Comparison of ENCODE assay signal across 7 cellular contexts in genomic region chr2:162123806-162124758, GRCh38. TPM values are rescaled to one million over a fixed set of nuclear protein-coding genes. Genes with fewer than 3 reads are reported as not detected.
DNase-seq lines count a peak whose midpoint lies in the region; ATAC-seq and TF ChIP-seq lines count a peak whose summit lies in the region.

No MANE protein-coding gene starts in this region.

- no peaks in the 10 kb centered on the region for H3K9me3 ChIP-seq in suprapubic skin

- 39% methylated on average over 9 of the region's 9 CpGs for WGBS in suprapubic skin

- no peaks in the 10 kb centered on the region for H3K36me3 ChIP-seq in suprapubic skin

- H3K27me3 ChIP-seq in suprapubic skin: no peaks in the 10 kb centered on the region

- no peak for TF ChIP-seq EP300 in suprapubic skin (IDR thresholded peaks at IDR 0.05)

- peak; percentile 33 to 53 for TF ChIP-seq CTCF in suprapubic skin (IDR thresholded peaks at IDR 0.05)

- no peak for TF ChIP-seq POLR2A in suprapubic skin (IDR thresholded peaks at IDR 0.05)

- ATAC-seq in HG02678 (IDR thresholded peaks at IDR 0.05; ENCODE audit: unreplicated experiment): peak; percentile 51

- H3K27ac ChIP-seq in suprapubic skin: no peak overlapping the region

- DNase-seq in GM03348 (ENCODE audit: low spot score) (peak; percentile 55), NCI-H2196 treated with DMSO at 0.1 percent for 48 hours (lab: John Stamatoyannopoulos, UW; ENCODE audit: unreplicated experiment) (peak; percentile 8), astrocyte of the hippocampus (ENCODE audit: low read depth, low spot score) (peak; percentile 73), iPS DF 4.7 (ENCODE audit: extremely low read depth, low spot score) (peak; percentile 53), suprapubic skin (ENCODE audit: low spot score in 2 of 2) (no peak), T1000 (lab: John Stamatoyannopoulos, UW) (no peak)

- peaks cover under 1% of the 10 kb centered on the region for H3K4me1 ChIP-seq in suprapubic skin

- H3K4me3 ChIP-seq in suprapubic skin: no peak overlapping the region

RNA-seq across cellular contexts. Expression of gene GCG, which starts 28.0 kb away (rescaled TPM):
- total RNA-seq in suprapubic skin: not detected

RNA-seq across cellular contexts. Expression of gene DPP4, which starts 50.1 kb away (rescaled TPM):
- 1 to 10 TPM; 1.6 to 5.3 (median 3.8) TPM for total RNA-seq in suprapubic skin

Comparison
In these comparisons a context has a peak if more than half of its experiments do, and no peak if none do; other contexts are left out.
1. DNase-seq: peak in GM03348 (single experiment), NCI-H2196 treated with DMSO at 0.1 percent for 48 hours (single experiment), astrocyte of the hippocampus (single experiment) and iPS DF 4.7 (single experiment); none in suprapubic skin (0 of 2) and T1000 (single experiment).